In genomic region chr10:98589007-98589406, GRCh38 we compare ENCODE assay signal across 20 cellular contexts.
A peak's percentile ranks its signal among the peaks of the same experiment; 100 is the strongest.
DNase-seq lines count a peak whose midpoint lies in the region; ATAC-seq and TF ChIP-seq lines count a peak whose summit lies in the region.
"Had no signal": no experiment of that assay in that cellular context is flagged by ENCODE, and none has a peak within 500 bp of the region (broad histone marks: within the 10 kb centered on the region; RNA-seq: fewer than 3 reads in every experiment).

No MANE protein-coding gene starts in this region.

- TF ChIP-seq CTCF in foreskin keratinocyte (conservative IDR thresholded peaks at IDR 0.05) (no peak), vagina (IDR thresholded peaks at IDR 0.05) (no peak)
- TF ChIP-seq CTCF in activated CD8-positive, alpha-beta T cell treated with anti-CD3 and anti-CD28 coated beads for 36 hours (IDR thresholded peaks at IDR 0.05) = no peak

- H3K27ac Mint-ChIP-seq in activated CD8-positive, alpha-beta T cell treated with anti-CD3 and anti-CD28 coated beads for 36 hours = no peak overlapping the region
- H3K27ac Mint-ChIP-seq: natural killer cell had no signal

- in situ Hi-C loops in SK-MEL-5 (cut with HindIII; ENCODE audit: low pct_unique_long_range_greater_than_20kb, low sequenced_read_pairs) = no loop called here

- DNase-seq in GM03348 (ENCODE audit: low spot score) (peak; percentile 29), SK-MEL-5 (ENCODE audit: low read depth, low spot score) (peak; percentile 21), foreskin keratinocyte (peak; percentile 82 to 90), vagina (ENCODE audit: extremely low spot score in 2 of 2) (no peak)
- DNase-seq in activated CD8-positive, alpha-beta T cell treated with anti-CD3 and anti-CD28 coated beads for 36 hours = no peak
- DNase-seq: activated CD4-positive, alpha-beta T cell treated with anti-CD3 and anti-CD28 coated beads for 48 hours; body of pancreas; left colon; MM.1S; natural killer cell; NCI-H82; ovary; PC-9; stimulated activated CD4-positive, alpha-beta T cell treated with anti-CD3 and anti-CD28 coated beads, Interleukin-1b, Interleukin-23, amount 100 ng/mL, for 48 hours; stimulated activated naive CD4-positive, alpha-beta T cell treated with Interleukin-2 at 50 U/mL for 16 hours; thyroid gland had no signal

- H3K4me3 ChIP-seq in vagina = no peak overlapping the region
- H3K4me3 ChIP-seq: BLaER1, body of pancreas, ovary, PC-9, thyroid gland had no signal

- H3K36me3 ChIP-seq in vagina = no peaks in the 10 kb centered on the region
- H3K36me3 ChIP-seq: BLaER1, ovary, thyroid gland had no signal

- H3K27ac ChIP-seq in foreskin keratinocyte = peak overlapping the region; percentile 20
- peak overlapping the region; percentile 84 for H3K27ac ChIP-seq in vagina
- H3K27ac ChIP-seq: BLaER1, body of pancreas, HL-60, PC-9, thyroid gland had no signal

- H3K4me1 Mint-ChIP-seq in activated CD8-positive, alpha-beta T cell treated with anti-CD3 and anti-CD28 coated beads for 36 hours (ENCODE audit: low read depth) = no peaks in the 10 kb centered on the region
- H3K4me1 Mint-ChIP-seq: natural killer cell had no signal

- ATAC-seq in foreskin keratinocyte (peak; percentile 94), HG03469 (IDR thresholded peaks at IDR 0.05; ENCODE audit: unreplicated experiment) (no peak), HG03342 (IDR thresholded peaks at IDR 0.05; ENCODE audit: unreplicated experiment) (no peak)
- ATAC-seq in activated CD8-positive, alpha-beta T cell treated with anti-CD3 and anti-CD28 coated beads for 36 hours = no peak
- ATAC-seq: body of pancreas, left colon, natural killer cell had no signal

- POLR2A ChIA-PET in activated CD8-positive, alpha-beta T cell treated with anti-CD3 and anti-CD28 coated beads for 36 hours (lab: Charles Lee) = no interaction called here

- H3K27me3 ChIP-seq in foreskin keratinocyte = no peaks in the 10 kb centered on the region
- H3K27me3 ChIP-seq in vagina = no peaks in the 10 kb centered on the region
- H3K27me3 ChIP-seq: BLaER1, body of pancreas, ovary, thyroid gland had no signal

- no peak overlapping the region for H3K4me3 Mint-ChIP-seq in activated CD8-positive, alpha-beta T cell treated with anti-CD3 and anti-CD28 coated beads for 36 hours
- H3K4me3 Mint-ChIP-seq: natural killer cell had no signal

- TF ChIP-seq POLR2A in vagina (IDR thresholded peaks at IDR 0.05) = no peak

- H3K27me3 Mint-ChIP-seq in activated CD8-positive, alpha-beta T cell treated with anti-CD3 and anti-CD28 coated beads for 36 hours = peaks cover 2% of the 10 kb centered on the region

- no peaks in the 10 kb centered on the region for H3K9me3 ChIP-seq in vagina
- H3K9me3 ChIP-seq: BLaER1, body of pancreas, ovary, thyroid gland had no signal

- intact Hi-C loops in vagina (cut with DNase I) = no loop called here
- intact Hi-C loops in activated CD8-positive, alpha-beta T cell treated with anti-CD3 and anti-CD28 coated beads for 36 hours (cut with micrococcal nuclease) = no loop called here

- peaks cover 28% of the 10 kb centered on the region for H3K4me1 ChIP-seq in foreskin keratinocyte
- peaks cover 14% of the 10 kb centered on the region for H3K4me1 ChIP-seq in vagina
- H3K4me1 ChIP-seq: BLaER1, body of pancreas had no signal

- CTCF ChIA-PET in activated CD8-positive, alpha-beta T cell treated with anti-CD3 and anti-CD28 coated beads for 36 hours (lab: Charles Lee) = no interaction called here

- H3K9me3 Mint-ChIP-seq in activated CD8-positive, alpha-beta T cell treated with anti-CD3 and anti-CD28 coated beads for 36 hours = no peaks in the 10 kb centered on the region
- H3K9me3 Mint-ChIP-seq: natural killer cell had no signal

- H3K36me3 Mint-ChIP-seq in activated CD8-positive, alpha-beta T cell treated with anti-CD3 and anti-CD28 coated beads for 36 hours (ENCODE audit: low read depth) = no peaks in the 10 kb centered on the region
- H3K36me3 Mint-ChIP-seq: natural killer cell had no signal

Comparison
In these comparisons a context has a peak if more than half of its experiments do, and no peak if none do; other contexts are left out.
1. DNase-seq: peak in GM03348 (single experiment), SK-MEL-5 (single experiment) and foreskin keratinocyte (2 of 2); none in vagina (0 of 2) and activated CD8-positive, alpha-beta T cell treated with anti-CD3 and anti-CD28 coated beads for 36 hours (single experiment).